In the genomic region with DNA sequence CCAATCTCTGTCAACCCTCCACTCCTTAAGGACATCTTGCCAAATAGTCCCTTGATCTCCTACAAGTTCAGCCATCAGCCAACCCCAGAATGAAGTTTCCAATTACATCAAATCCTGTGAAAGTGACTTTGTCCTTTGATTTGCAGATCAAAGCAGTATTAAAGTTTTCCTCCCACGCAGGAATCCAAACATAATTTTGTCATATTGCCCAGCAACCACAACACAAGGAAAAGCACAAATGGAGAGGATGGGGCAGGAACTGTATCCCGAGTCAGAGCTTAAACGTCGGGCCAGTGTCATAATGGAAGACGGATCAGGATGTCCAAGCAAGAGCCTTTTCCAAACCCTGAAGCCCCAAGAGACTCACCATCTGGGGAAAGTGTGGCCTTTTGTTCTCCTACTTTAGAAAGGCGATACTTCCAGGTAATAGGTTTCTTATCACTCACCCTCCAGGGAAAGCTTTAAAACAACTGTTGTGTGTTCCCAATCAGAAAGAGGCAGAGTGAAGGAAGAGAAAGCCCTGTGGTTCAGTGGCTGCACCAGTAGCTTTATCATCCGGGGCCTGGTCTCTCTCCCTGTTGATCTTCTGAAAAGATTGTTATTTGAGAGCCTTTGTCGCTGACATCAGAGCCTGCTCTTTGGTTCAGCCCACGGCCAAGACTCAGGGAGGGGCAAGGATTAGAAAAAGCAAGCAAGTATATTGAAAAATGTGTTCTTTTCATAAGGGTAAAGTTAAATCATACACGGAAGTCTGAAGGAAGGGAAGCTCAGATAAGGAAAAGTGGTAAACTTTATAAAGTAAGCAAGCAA, we compare ENCODE assay signal across 16 cellular contexts. TPM values are rescaled to one million over a fixed set of nuclear protein-coding genes. Genes with fewer than 3 reads are reported as not detected.
DNase-seq lines count a peak whose midpoint lies in the region; ATAC-seq and TF ChIP-seq lines count a peak whose summit lies in the region.
"Had no signal": no experiment of that assay in that cellular context is flagged by ENCODE, and none has a peak within 500 bp of the region (broad histone marks: within the 10 kb centered on the region; RNA-seq: fewer than 3 reads in every experiment).

No MANE protein-coding gene starts in this region.

- H3K4me3 Mint-ChIP-seq in H9 (no peak overlapping the region), WTC11 (no peak overlapping the region)

- no peak overlapping the region for H3K56ac ChIP-seq in H9 (ENCODE audit: insufficient read length, low read depth, low read length)

- no peaks in the 10 kb centered on the region for H3K9me2 ChIP-seq in MM.1S (replicated peaks; ENCODE audit: insufficient read depth, low read length)

- H3K79me1 ChIP-seq in H9 (ENCODE audit: insufficient read depth, low read depth, low read length, poor library complexity, severe bottlenecking): no peaks in the 10 kb centered on the region

- TF ChIP-seq CTCF in H9 (conservative IDR thresholded peaks at IDR 0.05) (no peak), WTC11 (IDR thresholded peaks at IDR 0.05) (no peak), retinal pigment epithelial cell (conservative IDR thresholded peaks at IDR 0.05; ENCODE audit: low read depth, low read length) (no peak), MM.1S (IDR thresholded peaks at IDR 0.05; ENCODE audit: low read length) (no peak)

- CTCF ChIA-PET in WTC11 (lab: Charles Lee): interaction anchor here (0.6 to 1.1 kb wide), 3 partner anchors 89 to 543 kb away, joined by 3 to 5 read pairs (median 3); a partner anchor contains a TSS

- H3K23me2 ChIP-seq in H9 (ENCODE audit: insufficient read length, low read depth, low read length, poor library complexity, severe bottlenecking): no peaks in the 10 kb centered on the region

- H3K9ac ChIP-seq in H9 (ENCODE audit: extremely low read depth, insufficient read length, low read length) (no peak overlapping the region), iPS-15b (ENCODE audit: low read depth, low read length) (peak overlapping the region; percentile 47), MM.1S (ENCODE audit: low read length) (no peak overlapping the region)

- no peak overlapping the region for H3K18ac ChIP-seq in H9 (ENCODE audit: insufficient read length, low read depth, low read length)

- no peaks in the 10 kb centered on the region for H3K27me3 ChIP-seq in H9 (ENCODE audit: insufficient read depth, low read length)
- H3K27me3 ChIP-seq in iPS-15b (ENCODE audit: control insufficient read depth, insufficient read depth, low read length): no peaks in the 10 kb centered on the region
- H3K27me3 ChIP-seq in MM.1S (replicated peaks; ENCODE audit: insufficient read depth, low read length): no peaks in the 10 kb centered on the region
- H3K27me3 ChIP-seq: heart right ventricle had no signal

- H3K4me2 ChIP-seq in H9 (ENCODE audit: insufficient read depth, insufficient read length, low read length) (no peak overlapping the region), MM.1S (ENCODE audit: low read depth, low read length) (no peak overlapping the region)

- H3K4me1 ChIP-seq in H9 (ENCODE audit: insufficient read depth, low read length): peaks cover 3% of the 10 kb centered on the region; the same call in 1 of the 2 replicates
- H3K4me1 ChIP-seq in iPS-15b (ENCODE audit: control insufficient read depth, insufficient read depth, low read length): peaks cover 8% of the 10 kb centered on the region
- H3K4me1 ChIP-seq in MM.1S (ENCODE audit: low read length): no peaks in the 10 kb centered on the region

- no peaks in the 10 kb centered on the region for H3K36me3 Mint-ChIP-seq in H9 (ENCODE audit: insufficient read depth in 1 of 3, low read depth in 3 of 3)
- no peaks in the 10 kb centered on the region for H3K36me3 Mint-ChIP-seq in WTC11
- no peaks in the 10 kb centered on the region for H3K36me3 Mint-ChIP-seq in activated naive CD4-positive, alpha-beta T cell treated with anti-CD3 and anti-CD28 coated beads, Interleukin-2, amount 50 U/mL, for 72 hours
- H3K36me3 Mint-ChIP-seq: naive B cell had no signal

- H3K27ac Mint-ChIP-seq in H9 (peak overlapping the region in 2 of 3 experiments; percentile 82 to 92; a peak in 4 of 7 replicates), WTC11 (peak overlapping the region; percentile 97)
- H3K27ac Mint-ChIP-seq in activated naive CD4-positive, alpha-beta T cell treated with anti-CD3 and anti-CD28 coated beads, Interleukin-2, amount 50 U/mL, for 72 hours: peak overlapping the region in 1 of 2 donors; percentile 17

- no peak overlapping the region for H3K4ac ChIP-seq in H9 (ENCODE audit: low read depth, low read length)

- no CpG with 5 or more reads among the region's 10 CpGs for WGBS in H9 (ENCODE audit: extremely low coverage, insufficient read length, low lambda C conversion rate)

- H3K36me3 ChIP-seq in iPS-15b (ENCODE audit: control insufficient read depth, insufficient read depth, low read length) (no peaks in the 10 kb centered on the region), MM.1S (replicated peaks; ENCODE audit: insufficient read depth, low read length) (no peaks in the 10 kb centered on the region)
- H3K36me3 ChIP-seq: heart right ventricle had no signal

- H4K91ac ChIP-seq in H9 (ENCODE audit: insufficient read length, low read depth, low read length): no peak overlapping the region

- H3K27me3 Mint-ChIP-seq in H9 (ENCODE audit: low read depth) (no peaks in the 10 kb centered on the region), WTC11 (ENCODE audit: low read depth) (no peaks in the 10 kb centered on the region)

- H3K79me2 ChIP-seq in H9 (ENCODE audit: insufficient read depth, low read length) (no peaks in the 10 kb centered on the region), MM.1S (ENCODE audit: low read length) (no peaks in the 10 kb centered on the region)

- H4K8ac ChIP-seq in H9 (replicated peaks; ENCODE audit: insufficient read length, low read depth, low read length): no peak overlapping the region

- no peak for DNase-seq in H9
- no peak for DNase-seq in WTC11 (ENCODE audit: low spot score)
- DNase-seq in retinal pigment epithelial cell (ENCODE audit: low read depth): peak; percentile 60
- DNase-seq in MM.1S: no peak
- DNase-seq in DMS53 treated with DMSO at 0.1 percent for 48 hours (lab: John Stamatoyannopoulos, UW; ENCODE audit: unreplicated experiment): no peak
- DNase-seq in activated naive CD4-positive, alpha-beta T cell treated with anti-CD3 and anti-CD28 coated beads, Interleukin-2, amount 50 U/mL, for 72 hours (ENCODE audit: low spot score in 2 of 2): no peak
- DNase-seq: cerebellar nuclear complex; heart right ventricle; naive B cell; NCI-H146; PC-3; stimulated activated naive CD4-positive, alpha-beta T cell treated with Interleukin-2 at 50 U/mL for 16 hours; T-helper 9 cell had no signal

- H2BK5ac ChIP-seq in H9 (ENCODE audit: insufficient read length, low read length): no peak overlapping the region

- H2AFZ ChIP-seq in H9 (ENCODE audit: low read length) (no peak overlapping the region), MM.1S (ENCODE audit: low read length) (no peak overlapping the region)

- ATAC-seq in WTC11 (peak; percentile 70), HG02885 (IDR thresholded peaks at IDR 0.05; ENCODE audit: poor library complexity, unreplicated experiment) (no peak)
- no peak for ATAC-seq in activated naive CD4-positive, alpha-beta T cell treated with anti-CD3 and anti-CD28 coated beads, Interleukin-2, amount 50 U/mL, for 72 hours
- ATAC-seq: GM12878, PC-3 had no signal

- H2BK20ac ChIP-seq in H9 (ENCODE audit: low read depth, low read length, poor library complexity, severe bottlenecking): no peak overlapping the region

- H3K14ac ChIP-seq in H9 (ENCODE audit: insufficient read depth, low read length): no peak overlapping the region

- no peak overlapping the region for H2AK5ac ChIP-seq in H9 (ENCODE audit: insufficient read length, low read length)

- H3F3A ChIP-seq in MM.1S (ENCODE audit: insufficient read depth, low read length): no peaks in the 10 kb centered on the region

- H3K4me3 ChIP-seq in iPS-15b (ENCODE audit: low read depth, low read length) (no peak overlapping the region), retinal pigment epithelial cell (ENCODE audit: low read length) (no peak overlapping the region), MM.1S (ENCODE audit: low read length) (no peak overlapping the region)
- H3K4me3 ChIP-seq: GM12878, heart right ventricle had no signal

- no peak overlapping the region for H2BK120ac ChIP-seq in H9 (ENCODE audit: low read depth, low read length, poor library complexity, severe bottlenecking)

- no peak overlapping the region for H3K23ac ChIP-seq in H9 (ENCODE audit: insufficient read length, low read depth, low read length)

- H3K9me3 ChIP-seq in H9 (ENCODE audit: control insufficient read depth, low read depth, low read length): no peaks in the 10 kb centered on the region
- no peaks in the 10 kb centered on the region for H3K9me3 ChIP-seq in iPS-15b (ENCODE audit: control insufficient read depth, insufficient read depth, low read length)
- no peaks in the 10 kb centered on the region for H3K9me3 ChIP-seq in MM.1S (replicated peaks; ENCODE audit: insufficient read depth, low read length)
- H3K9me3 ChIP-seq: heart right ventricle had no signal

- POLR2A ChIA-PET in WTC11 (lab: Charles Lee): interaction anchor here (1.4 kb wide), 1 partner anchor 60 kb away, joined by 3 read pairs; no protein-coding TSS in a partner anchor

- no peak overlapping the region for H2BK15ac ChIP-seq in H9 (ENCODE audit: low read depth, low read length)

- H3K9me3 Mint-ChIP-seq in H9: no peaks in the 10 kb centered on the region
- no peaks in the 10 kb centered on the region for H3K9me3 Mint-ChIP-seq in WTC11
- no peaks in the 10 kb centered on the region for H3K9me3 Mint-ChIP-seq in activated naive CD4-positive, alpha-beta T cell treated with anti-CD3 and anti-CD28 coated beads, Interleukin-2, amount 50 U/mL, for 72 hours

- no peaks in the 10 kb centered on the region for H4K20me1 ChIP-seq in H9 (ENCODE audit: control insufficient read depth, insufficient read depth, insufficient read length)
- no peaks in the 10 kb centered on the region for H4K20me1 ChIP-seq in MM.1S (ENCODE audit: insufficient read depth, low read length)

- no peak overlapping the region for H4K5ac ChIP-seq in H9 (ENCODE audit: insufficient read length, low read depth, low read length)

- H3K4me1 Mint-ChIP-seq in H9 (peaks cover 16 to 19% of the 10 kb centered on the region in 2 experiments), WTC11 (peaks cover 17% of the 10 kb centered on the region)
- H3K4me1 Mint-ChIP-seq: naive B cell had no signal

- no peak overlapping the region for H3T11ph ChIP-seq in H9 (ENCODE audit: low read length)

- no peak overlapping the region for H2BK12ac ChIP-seq in H9 (ENCODE audit: insufficient read length, low read depth, low read length)

- H3K27ac ChIP-seq in H9 (ENCODE audit: insufficient read length, low read depth, low read length): no peak overlapping the region
- no peak overlapping the region for H3K27ac ChIP-seq in MM.1S (ENCODE audit: low read length)
- H3K27ac ChIP-seq: heart right ventricle had no signal

RNA-seq across cellular contexts. Expression of a gene that starts 41.7 kb away (rescaled TPM):
- 3.1 and 4.0 TPM in 2 replicates for total RNA-seq in H9 (2021)
- 8.1 to 11.2 TPM (median 9.2 TPM) in 3 replicates for total RNA-seq in WTC11 (2021)
- total RNA-seq in activated naive CD4-positive, alpha-beta T cell treated with anti-CD3 and anti-CD28 coated beads, Interleukin-2, amount 50 U/mL, for 72 hours: 10 to 100 TPM in 1 of 2 donors, 1 to 10 TPM in 1; 5.6 to 11.8 TPM

RNA-seq across cellular contexts. Expression of a gene that starts 53.7 kb away (rescaled TPM):
- total RNA-seq in H9 (2021): 13.1 and 13.4 TPM in 2 replicates
- 15.3 to 17.1 TPM (median 16.0 TPM) in 3 replicates for total RNA-seq in WTC11 (2021)
- total RNA-seq in activated naive CD4-positive, alpha-beta T cell treated with anti-CD3 and anti-CD28 coated beads, Interleukin-2, amount 50 U/mL, for 72 hours: 1 to 10 TPM; 6.1 to 8.1 TPM
